In genomic region chr4:183035726-183036415, GRCh38 we compare ENCODE assay signal across 18 cellular contexts.
"Had no signal": no experiment of that assay in that cellular context is flagged by ENCODE, and none has a peak within 500 bp of the region (broad histone marks: within the 10 kb centered on the region; RNA-seq: fewer than 3 reads in every experiment).

No MANE protein-coding gene starts in this region.

- H3K79me2 ChIP-seq: parathyroid adenoma had no signal

- H3K4me3 ChIP-seq: adrenal gland, cardiac muscle cell, dorsolateral prefrontal cortex, lung, tibial nerve, vagina had no signal

- H3K36me3 ChIP-seq: adrenal gland, cardiac muscle cell, tibial nerve, vagina had no signal

- H3K9me3 ChIP-seq: adrenal gland, tibial nerve, vagina had no signal

- H3K27ac ChIP-seq: adrenal gland, cardiac muscle cell, dorsolateral prefrontal cortex, parathyroid adenoma, tibial nerve, vagina had no signal

- H2AFZ ChIP-seq: parathyroid adenoma had no signal

- H3K4me1 ChIP-seq: adrenal gland, parathyroid adenoma, tibial nerve, vagina had no signal

- DNase-seq: activated CD4-positive, alpha-beta T cell treated with anti-CD3 and anti-CD28 coated beads, Interleukin-2, amount 10 ng/mL, durations not matched to agents 24 days and 14 days; activated CD4-positive, CD25-positive, alpha-beta regulatory T cell; activated CD8-positive, alpha-beta memory T cell treated with anti-CD3 and anti-CD28 coated beads, Interleukin-2, amount 50 U/mL, for 4 hours; activated CD8-positive, alpha-beta T cell treated with anti-CD3 and anti-CD28 coated beads, Interleukin-2, amount 10 ng/mL, durations not matched to agents 7 days and 5 days; activated effector memory CD4-positive, alpha-beta T cell treated with anti-CD3 and anti-CD28 coated beads, Interleukin-2, amount 50 U/mL, for 16 hours; activated T-cell treated with anti-CD3 and anti-CD28 coated beads, Interleukin-2, amount 50 U/mL, for 48 hours; adrenal gland; dorsolateral prefrontal cortex; erythroblast; left colon; midbrain; stimulated activated CD4-positive, alpha-beta T cell treated with anti-CD3 and anti-CD28 coated beads, Interleukin-2, amount 100 ng/mL, for 48 hours; stimulated activated naive B cell treated with anti-CD40 and anti-IgM and Interleukin-4, amounts not matched to agents 10 μg/mL and 1 μg/mL and 100 μg/mL, for 72 hours had no signal

- H3K27me3 ChIP-seq: adrenal gland, cardiac muscle cell, tibial nerve, vagina had no signal
